Comparison of ENCODE assay signal across 21 cellular contexts in genomic region chr7:25845341-25845923, GRCh38.
DNase-seq lines count a peak whose midpoint lies in the region; ATAC-seq, FAIRE-seq and TF ChIP-seq lines count a peak whose summit lies in the region.
"Had no signal": no experiment of that assay in that cellular context is flagged by ENCODE, and none has a peak within 500 bp of the region (broad histone marks: within the 10 kb centered on the region; RNA-seq: fewer than 3 reads in every experiment).

No MANE protein-coding gene starts in this region.

- no peak overlapping the region for H3K4me3 ChIP-seq in astrocyte (ENCODE audit: insufficient read depth, low read depth, low read length)
- no peak overlapping the region for H3K4me3 ChIP-seq in muscle layer of colon (ENCODE audit: low read depth in 1 of 2, low read length in 2 of 2)
- H3K4me3 ChIP-seq in testis: no peak overlapping the region
- H3K4me3 ChIP-seq in naive thymus-derived CD4-positive, alpha-beta T cell (ENCODE audit: low read length): no peak overlapping the region
- H3K4me3 ChIP-seq: HAP-1, lower lobe of right lung, tibial nerve had no signal

- POLR2A ChIA-PET in naive thymus-derived CD4-positive, alpha-beta T cell (lab: Charles Lee): no interaction called here

- H3K4me1 ChIP-seq in astrocyte (ENCODE audit: insufficient read depth, low read length) (peaks cover 45% of the 10 kb centered on the region), muscle layer of colon (ENCODE audit: insufficient read depth, low read length) (peaks cover 72% of the 10 kb centered on the region), testis (peaks cover 43% of the 10 kb centered on the region)
- H3K4me1 ChIP-seq in naive thymus-derived CD4-positive, alpha-beta T cell (ENCODE audit: control insufficient read depth in 2 of 2, insufficient read depth in 2 of 2, low read length in 2 of 2): no peaks in the 10 kb centered on the region

- no peaks in the 10 kb centered on the region for H3K9me3 Mint-ChIP-seq in astrocyte (ENCODE audit: unreplicated experiment)
- no peaks in the 10 kb centered on the region for H3K9me3 Mint-ChIP-seq in naive thymus-derived CD4-positive, alpha-beta T cell
- H3K9me3 Mint-ChIP-seq: effector memory CD8-positive, alpha-beta T cell; stimulated activated effector memory CD8-positive, alpha-beta T cell treated with anti-CD3 and anti-CD28 coated beads, Interleukin-12 subunit alpha, Interleukin-12 subunit beta, amount 100 ng/mL, for 72 hours had no signal

- TF ChIP-seq CTCF in astrocyte (IDR thresholded peaks at IDR 0.05; ENCODE audit: insufficient read depth, low read depth, low read length) (no peak), testis (IDR thresholded peaks at IDR 0.05) (no peak)

- H3K79me2 ChIP-seq in astrocyte (ENCODE audit: insufficient read depth, low read length): no peaks in the 10 kb centered on the region

- no peaks in the 10 kb centered on the region for H3K27me3 Mint-ChIP-seq in astrocyte (ENCODE audit: low read depth, unreplicated experiment)
- peaks cover 24 to 56% (median 40%) of the 10 kb centered on the region in 5 donors for H3K27me3 Mint-ChIP-seq in naive thymus-derived CD4-positive, alpha-beta T cell

- no peak for FAIRE-seq in astrocyte (lab: Jason Lieb, UNC)
- no peak for FAIRE-seq in GM12892 (lab: Jason Lieb, UNC)

- CTCF ChIA-PET in naive thymus-derived CD4-positive, alpha-beta T cell (lab: Charles Lee): no interaction called here

- TF ChIP-seq POLR2A in testis (IDR thresholded peaks at IDR 0.05) (no peak), GM12892 (IDR thresholded peaks at IDR 0.05; ENCODE audit: low read depth, low read length) (no peak), GM18505 (IDR thresholded peaks at IDR 0.05; ENCODE audit: borderline replicate concordance, extremely low read depth, insufficient read depth, insufficient read length) (no peak)

- H2AFZ ChIP-seq in astrocyte (ENCODE audit: low read depth, low read length): no peak overlapping the region

- H3K4me2 ChIP-seq in astrocyte (ENCODE audit: low read length): no peak overlapping the region

- peak overlapping the region; percentile 60 for H3K27ac Mint-ChIP-seq in astrocyte (ENCODE audit: unreplicated experiment)
- H3K27ac Mint-ChIP-seq in naive thymus-derived CD4-positive, alpha-beta T cell: no peak overlapping the region
- H3K27ac Mint-ChIP-seq: activated CD4-positive, alpha-beta T cell treated with anti-CD3 and anti-CD28 coated beads for 36 hours; effector memory CD8-positive, alpha-beta T cell; stimulated activated effector memory CD8-positive, alpha-beta T cell treated with anti-CD3 and anti-CD28 coated beads, Interleukin-12 subunit alpha, Interleukin-12 subunit beta, amount 100 ng/mL, for 72 hours had no signal

- H3K9me3 ChIP-seq in astrocyte (ENCODE audit: insufficient read depth, low read depth, low read length): no peaks in the 10 kb centered on the region
- H3K9me3 ChIP-seq in muscle layer of colon (ENCODE audit: low read length): no peaks in the 10 kb centered on the region
- H3K9me3 ChIP-seq in testis: no peaks in the 10 kb centered on the region
- H3K9me3 ChIP-seq in naive thymus-derived CD4-positive, alpha-beta T cell (ENCODE audit: control insufficient read depth in 2 of 3, low read length in 3 of 3): no peaks in the 10 kb centered on the region
- H3K9me3 ChIP-seq: HAP-1, lower lobe of right lung, tibial nerve had no signal

- H3K9ac ChIP-seq in astrocyte (ENCODE audit: low read length): no peak overlapping the region
- H3K9ac ChIP-seq in muscle layer of colon (ENCODE audit: low read length): no peak overlapping the region

- DNase-seq in NCI-H1436 (lab: John Stamatoyannopoulos, UW): peak; percentile 25
- DNase-seq in NCI-H1436 treated with DMSO at 0.1 percent for 48 hours (lab: John Stamatoyannopoulos, UW): no peak
- no peak for DNase-seq in astrocyte (ENCODE audit: low read depth)
- DNase-seq in testis: no peak
- no peak for DNase-seq in naive thymus-derived CD4-positive, alpha-beta T cell
- no peak for DNase-seq in GM12892 (ENCODE audit: insufficient read length)
- DNase-seq: activated CD4-positive, alpha-beta T cell treated with anti-CD3 and anti-CD28 coated beads for 36 hours; activated naive CD4-positive, alpha-beta T cell treated with anti-CD3 and anti-CD28 coated beads, Interleukin-2, amount 50 U/mL, for 16 hours; AML-193; DND-41; effector memory CD8-positive, alpha-beta T cell; KG1; lower lobe of right lung; NCI-H524 treated with DMSO at 0.1 percent for 48 hours had no signal

- intact Hi-C loops in testis (cut with DNase I; ENCODE audit: low total_unique reads): loop anchor here (10.0 kb wide), 1 partner anchor 71 kb away; no protein-coding TSS in a partner anchor
- intact Hi-C loops in naive thymus-derived CD4-positive, alpha-beta T cell (cut with micrococcal nuclease): no loop called here

- no peaks in the 10 kb centered on the region for H3K36me3 Mint-ChIP-seq in astrocyte (ENCODE audit: low read depth, unreplicated experiment)
- H3K36me3 Mint-ChIP-seq in naive thymus-derived CD4-positive, alpha-beta T cell: no peaks in the 10 kb centered on the region
- H3K36me3 Mint-ChIP-seq: stimulated activated effector memory CD8-positive, alpha-beta T cell treated with anti-CD3 and anti-CD28 coated beads, Interleukin-12 subunit alpha, Interleukin-12 subunit beta, amount 100 ng/mL, for 72 hours had no signal

- H3K27me3 ChIP-seq in astrocyte (ENCODE audit: insufficient read depth, low read length) (no peaks in the 10 kb centered on the region), muscle layer of colon (ENCODE audit: control insufficient read depth in 1 of 2, insufficient read depth in 2 of 2, low read length in 2 of 2) (no peaks in the 10 kb centered on the region), testis (no peaks in the 10 kb centered on the region)
- H3K27me3 ChIP-seq in naive thymus-derived CD4-positive, alpha-beta T cell (ENCODE audit: control insufficient read depth in 2 of 2, insufficient read depth in 2 of 2, low read length in 2 of 2): no peaks in the 10 kb centered on the region

- 77 to 89% methylated on average over 3 to 5 of the region's 5 CpGs for WGBS in testis, 2 donors

- H3K4me3 Mint-ChIP-seq in astrocyte (ENCODE audit: unreplicated experiment): no peak overlapping the region
- H3K4me3 Mint-ChIP-seq in naive thymus-derived CD4-positive, alpha-beta T cell: no peak overlapping the region
- H3K4me3 Mint-ChIP-seq: activated CD4-positive, alpha-beta T cell treated with anti-CD3 and anti-CD28 coated beads for 36 hours; effector memory CD8-positive, alpha-beta T cell; stimulated activated effector memory CD8-positive, alpha-beta T cell treated with anti-CD3 and anti-CD28 coated beads, Interleukin-12 subunit alpha, Interleukin-12 subunit beta, amount 100 ng/mL, for 72 hours had no signal

- H3K27ac ChIP-seq in astrocyte (ENCODE audit: low read depth, low read length) (no peak overlapping the region), muscle layer of colon (ENCODE audit: low read depth, low read length) (peak overlapping the region; percentile 28), testis (peak overlapping the region; percentile 8 to 86)
- H3K27ac ChIP-seq in naive thymus-derived CD4-positive, alpha-beta T cell (ENCODE audit: low read depth, low read length): no peak overlapping the region
- H3K27ac ChIP-seq: 22Rv1 had no signal

- H3K4me1 Mint-ChIP-seq in astrocyte (ENCODE audit: low read depth, unreplicated experiment): peaks cover 60% of the 10 kb centered on the region
- no peaks in the 10 kb centered on the region for H3K4me1 Mint-ChIP-seq in naive thymus-derived CD4-positive, alpha-beta T cell
- H3K4me1 Mint-ChIP-seq: activated CD4-positive, alpha-beta T cell treated with anti-CD3 and anti-CD28 coated beads for 36 hours; stimulated activated effector memory CD8-positive, alpha-beta T cell treated with anti-CD3 and anti-CD28 coated beads, Interleukin-12 subunit alpha, Interleukin-12 subunit beta, amount 100 ng/mL, for 72 hours had no signal

- H4K20me1 ChIP-seq in astrocyte (ENCODE audit: insufficient read depth, low read length): no peaks in the 10 kb centered on the region

- no peaks in the 10 kb centered on the region for H3K36me3 ChIP-seq in astrocyte (ENCODE audit: insufficient read depth, low read length)
- no peaks in the 10 kb centered on the region for H3K36me3 ChIP-seq in muscle layer of colon (ENCODE audit: insufficient read depth, low read length)
- H3K36me3 ChIP-seq in testis (ENCODE audit: low read depth, missing control alignments): no peaks in the 10 kb centered on the region
- no peaks in the 10 kb centered on the region for H3K36me3 ChIP-seq in naive thymus-derived CD4-positive, alpha-beta T cell (ENCODE audit: control insufficient read depth in 2 of 3, insufficient read depth in 3 of 3, low read length in 3 of 3)
- H3K36me3 ChIP-seq: HAP-1, lower lobe of right lung, tibial nerve had no signal

- ATAC-seq in naive thymus-derived CD4-positive, alpha-beta T cell: no peak
- ATAC-seq in GM18505 (IDR thresholded peaks at IDR 0.05; ENCODE audit: unreplicated experiment): no peak
- ATAC-seq: activated CD4-positive, alpha-beta T cell treated with anti-CD3 and anti-CD28 coated beads for 36 hours; effector memory CD8-positive, alpha-beta T cell; lower lobe of right lung; sciatic nerve; stimulated activated effector memory CD8-positive, alpha-beta T cell treated with anti-CD3 and anti-CD28 coated beads, Interleukin-12 subunit alpha, Interleukin-12 subunit beta, amount 100 ng/mL, for 72 hours had no signal

Comparison
In these comparisons a context has a peak if more than half of its experiments do, and no peak if none do; other contexts are left out.
1. H3K27ac ChIP-seq: peak in muscle layer of colon (single experiment) and testis (2 of 2); none in astrocyte (single experiment) and naive thymus-derived CD4-positive, alpha-beta T cell (single experiment).